8 cellular contexts compared by ENCODE assay signal in the genomic region with DNA sequence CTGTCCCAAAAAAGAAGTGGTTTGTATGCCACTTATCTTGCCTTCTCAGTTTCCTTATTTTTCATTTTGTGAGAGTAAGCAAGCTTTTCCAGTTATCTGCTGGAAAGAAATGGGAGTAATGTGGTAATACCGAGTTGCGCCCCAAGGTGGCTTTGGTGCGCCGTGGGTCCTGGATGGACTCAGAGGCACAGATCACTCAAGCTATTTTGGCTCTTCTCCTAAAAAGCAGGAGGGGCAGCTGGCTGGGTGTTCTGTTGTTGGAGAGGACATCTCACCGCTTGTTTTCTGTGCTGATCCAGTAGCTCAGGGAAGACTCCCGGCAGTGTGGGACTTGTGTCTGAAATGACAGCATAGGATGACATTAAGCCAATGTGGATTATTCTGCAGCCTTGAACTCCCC. TPM values are rescaled to one million over a fixed set of nuclear protein-coding genes. Genes with fewer than 3 reads are reported as not detected.
DNase-seq lines count a peak whose midpoint lies in the region; ATAC-seq and TF ChIP-seq lines count a peak whose summit lies in the region.

No MANE protein-coding gene starts in this region.

- CTCF ChIA-PET in naive thymus-derived CD4-positive, alpha-beta T cell (lab: Charles Lee) = interaction anchor here (0.6 to 5.9 kb wide), 15 partner anchors 14 to 56 kb away, joined by 3 to 44 read pairs (median 4); a partner anchor contains a TSS

- H3K4me1 Mint-ChIP-seq in naive thymus-derived CD4-positive, alpha-beta T cell = peaks cover 25 to 48% (median 44%) of the 10 kb centered on the region in 7 donors

- H3K9me3 ChIP-seq in naive thymus-derived CD4-positive, alpha-beta T cell (ENCODE audit: control insufficient read depth in 2 of 3, low read length in 3 of 3) = no peaks in the 10 kb centered on the region

- peaks cover 0 to 3% (median 0%) of the 10 kb centered on the region in 11 donors for H3K9me3 Mint-ChIP-seq in naive thymus-derived CD4-positive, alpha-beta T cell

- peak overlapping the region; percentile 27 for H3K27ac ChIP-seq in naive thymus-derived CD4-positive, alpha-beta T cell (ENCODE audit: low read depth, low read length)

- H3K4me1 ChIP-seq in naive thymus-derived CD4-positive, alpha-beta T cell (ENCODE audit: control insufficient read depth in 2 of 2, insufficient read depth in 2 of 2, low read length in 2 of 2) = peaks cover 28 to 32% of the 10 kb centered on the region in 2 donors

- DNase-seq in Ammon's horn (ENCODE audit: low spot score) (peak; percentile 65), GM20000 (ENCODE audit: low spot score) (no peak), T-helper 9 cell (peak; percentile 40), mucosa of gallbladder (ENCODE audit: low spot score) (no peak), GM19240 (ENCODE audit: insufficient read length, low spot score) (no peak)
- peak; percentile 23 for DNase-seq in effector CD4-positive, alpha-beta T cell
- DNase-seq in naive thymus-derived CD4-positive, alpha-beta T cell = peak in 7 of 9 donors; percentile 35 to 67 (median 56)

- peak; percentile 14 for TF ChIP-seq CTCF in GM20000 (IDR thresholded peaks at IDR 0.05; ENCODE audit: extremely low read depth, missing control alignments)

- H3K4me3 Mint-ChIP-seq in naive thymus-derived CD4-positive, alpha-beta T cell = no peak overlapping the region

- peaks cover 0 to 41% (median 9%) of the 10 kb centered on the region in 3 experiments for H3K36me3 ChIP-seq in naive thymus-derived CD4-positive, alpha-beta T cell (ENCODE audit: control insufficient read depth in 2 of 3, insufficient read depth in 3 of 3, low read length in 3 of 3)

- H3K27me3 Mint-ChIP-seq in naive thymus-derived CD4-positive, alpha-beta T cell = no peaks in the 10 kb centered on the region

- peaks cover 16 to 52% (median 35%) of the 10 kb centered on the region in 5 donors for H3K36me3 Mint-ChIP-seq in naive thymus-derived CD4-positive, alpha-beta T cell

- peak; percentile 49 for ATAC-seq in naive thymus-derived CD4-positive, alpha-beta T cell
- ATAC-seq in HG02970 (IDR thresholded peaks at IDR 0.05; ENCODE audit: low FRiP score, unreplicated experiment) = no peak

- no peaks in the 10 kb centered on the region for H3K27me3 ChIP-seq in naive thymus-derived CD4-positive, alpha-beta T cell (ENCODE audit: control insufficient read depth in 2 of 2, insufficient read depth in 2 of 2, low read length in 2 of 2)

- intact Hi-C loops in naive thymus-derived CD4-positive, alpha-beta T cell (cut with micrococcal nuclease) = loop anchor here (1.0 to 2.0 kb wide), 6 partner anchors 8 to 52 kb away; a partner anchor contains a TSS

- peak overlapping the region in 8 of 9 donors; percentile 5 to 96 (median 58) for H3K27ac Mint-ChIP-seq in naive thymus-derived CD4-positive, alpha-beta T cell

- no peak overlapping the region for H3K4me3 ChIP-seq in naive thymus-derived CD4-positive, alpha-beta T cell (ENCODE audit: low read length)

- POLR2A ChIA-PET in naive thymus-derived CD4-positive, alpha-beta T cell (lab: Charles Lee) = interaction anchor here (1.0 to 25.3 kb wide), 8 partner anchors 12 to 58 kb away, joined by 3 to 510 read pairs (median 4); a partner anchor contains a TSS

RNA-seq across cellular contexts. Expression of a gene that starts 16.4 kb away (rescaled TPM):
- total RNA-seq in naive thymus-derived CD4-positive, alpha-beta T cell = 10 to 100 TPM; 36.4 to 58.4 (median 47.0) TPM
- polyA plus RNA-seq in naive thymus-derived CD4-positive, alpha-beta T cell = 10 to 100 TPM; 15.7 to 33.2 TPM
- 22.6 TPM for total RNA-seq in mucosa of gallbladder

RNA-seq across cellular contexts. Expression of a gene that starts 20.8 kb away (rescaled TPM):
- total RNA-seq in naive thymus-derived CD4-positive, alpha-beta T cell = 10 to 100 TPM; 19.9 to 72.6 (median 26.2) TPM
- polyA plus RNA-seq in naive thymus-derived CD4-positive, alpha-beta T cell = 10 to 100 TPM; 29.5 to 33.5 TPM
- total RNA-seq in mucosa of gallbladder = 27.1 TPM

RNA-seq across cellular contexts. Expression of a gene that starts 52.1 kb away (rescaled TPM):
- total RNA-seq in naive thymus-derived CD4-positive, alpha-beta T cell = 10 to 100 TPM in 3 of 5 experiments, 1 to 10 TPM in 2; 4.0 to 14.3 (median 10.1) TPM
- 10 to 100 TPM; 18.1 to 24.7 TPM for polyA plus RNA-seq in naive thymus-derived CD4-positive, alpha-beta T cell
- 13.2 TPM for total RNA-seq in mucosa of gallbladder

RNA-seq across cellular contexts. Expression of a gene that starts 52.2 kb away (rescaled TPM):
- total RNA-seq in naive thymus-derived CD4-positive, alpha-beta T cell = 10 to 100 TPM; 12.4 to 25.3 (median 24.7) TPM
- polyA plus RNA-seq in naive thymus-derived CD4-positive, alpha-beta T cell = 10 to 100 TPM in 1 of 2 donors, 1 to 10 TPM in 1; 8.7 to 18.5 TPM
- 18.2 TPM for total RNA-seq in mucosa of gallbladder

RNA-seq across cellular contexts. Expression of a gene that starts 56.3 kb away (rescaled TPM):
- total RNA-seq in naive thymus-derived CD4-positive, alpha-beta T cell = under 1 TPM in 1 of 5 experiments, not detected in 4; 0.51 TPM
- polyA plus RNA-seq in naive thymus-derived CD4-positive, alpha-beta T cell = under 1 TPM; 0.14 to 0.25 TPM
- not detected for total RNA-seq in mucosa of gallbladder

Comparison
In these comparisons a context has a peak if more than half of its experiments do, and no peak if none do; other contexts are left out.
1. DNase-seq: peak in Ammon's horn (single experiment), T-helper 9 cell (single experiment), effector CD4-positive, alpha-beta T cell (single experiment) and naive thymus-derived CD4-positive, alpha-beta T cell (7 of 9); none in GM20000 (single experiment), mucosa of gallbladder (single experiment) and GM19240 (single experiment).